9 cellular contexts compared by ENCODE assay signal in genomic region chr12:67270622-67271021, GRCh38. TPM values are rescaled to one million over a fixed set of nuclear protein-coding genes. Genes with fewer than 3 reads are reported as not detected.
A peak's percentile ranks its signal among the peaks of the same experiment; 100 is the strongest.
DNase-seq lines count a peak whose midpoint lies in the region; ATAC-seq and TF ChIP-seq lines count a peak whose summit lies in the region.
"Had no signal": no experiment of that assay in that cellular context is flagged by ENCODE, and none has a peak within 500 bp of the region (broad histone marks: within the 10 kb centered on the region; RNA-seq: fewer than 3 reads in every experiment).

No MANE protein-coding gene starts in this region.

- CTCF ChIA-PET in A673 (lab: Charles Lee) = no interaction called here
- CTCF ChIA-PET in IMR-90 (lab: Yijun Ruan, JAX) = interaction anchor here (1.7 kb wide), 1 partner anchor 10 kb away, joined by 3 read pairs; no protein-coding TSS in a partner anchor
- CTCF ChIA-PET in mammary epithelial cell (lab: Charles Lee; ENCODE audit: low non-redundant PET) = no interaction called here

- H3K4ac ChIP-seq in IMR-90 (ENCODE audit: low read depth, low read length) = peak overlapping the region; percentile 90; the same call in 1 of the 2 replicates

- DNase-seq in A673 (ENCODE audit: low spot score) = no peak
- no peak for DNase-seq in IMR-90
- DNase-seq in mammary epithelial cell = no peak
- no peak for DNase-seq in NCI-H748 treated with DMSO at 0.1 percent for 48 hours (lab: John Stamatoyannopoulos, UW)
- no peak for DNase-seq in DMS53 (lab: John Stamatoyannopoulos, UW)
- DNase-seq: SIG-M5 had no signal

- no peak overlapping the region for H4K5ac ChIP-seq in IMR-90 (ENCODE audit: low read depth, low read length)

- H2BK15ac ChIP-seq in IMR-90 (ENCODE audit: low read depth, low read length) = no peak overlapping the region

- H3K23ac ChIP-seq in IMR-90 (ENCODE audit: low read depth, low read length) = peak overlapping the region; percentile 79; the same call in 1 of the 2 replicates

- no peak for ATAC-seq in IMR-90 (ENCODE audit: low read depth)
- no peak for ATAC-seq in HG02852 (IDR thresholded peaks at IDR 0.05; ENCODE audit: unreplicated experiment)
- no peak for ATAC-seq in HG03196 (IDR thresholded peaks at IDR 0.05; ENCODE audit: unreplicated experiment)

- BruUV-seq in A673 (replicated peaks; lab: Mats Ljungman, UMichigan) (no TSS peak), IMR-90 (replicated peaks; lab: Mats Ljungman, UMichigan) (no TSS peak), mammary epithelial cell (replicated peaks; lab: Mats Ljungman, UMichigan) (no TSS peak)

- dilution Hi-C loops in IMR-90 (cut with HindIII; ENCODE audit: low sequenced_read_pairs, unreplicated experiment) = no loop called here
- dilution Hi-C loops in mammary epithelial cell (cut with HindIII; ENCODE audit: low sequenced_read_pairs) = no loop called here

- H2AK9ac ChIP-seq in IMR-90 (replicated peaks; ENCODE audit: low read depth, low read length, poor library complexity) = no peak overlapping the region

- no peak overlapping the region for H2BK20ac ChIP-seq in IMR-90 (ENCODE audit: low read depth, low read length)

- H3K9me1 ChIP-seq in IMR-90 (ENCODE audit: insufficient read depth, low read length) = no peaks in the 10 kb centered on the region

- H3K9me3 ChIP-seq in A673 (ENCODE audit: low read depth, low read length, poor library complexity, severe bottlenecking) (no peaks in the 10 kb centered on the region), IMR-90 (ENCODE audit: control insufficient read depth, insufficient read depth, low read length) (no peaks in the 10 kb centered on the region), mammary epithelial cell (replicated peaks; ENCODE audit: insufficient read depth, low read length) (no peaks in the 10 kb centered on the region), mucosa of rectum (ENCODE audit: control insufficient read depth in 2 of 2, low read length in 2 of 2) (no peaks in the 10 kb centered on the region)

- H3K27ac ChIP-seq in A673 (ENCODE audit: low read depth, low read length, poor library complexity, severe bottlenecking) = peak overlapping the region; percentile 98
- peak overlapping the region; percentile 97; the same call in 1 of the 2 replicates for H3K27ac ChIP-seq in IMR-90 (ENCODE audit: insufficient read depth, low read length)
- H3K27ac ChIP-seq in mammary epithelial cell (ENCODE audit: insufficient read depth, low read depth, low read length) = peak overlapping the region; percentile 97
- H3K27ac ChIP-seq in mucosa of rectum (ENCODE audit: low read depth in 2 of 2, low read length in 2 of 2) = peak overlapping the region; percentile 98 to 99

- H3K56ac ChIP-seq in IMR-90 (ENCODE audit: extremely low read depth, insufficient read depth, low read length) = peak overlapping the region; percentile 42; the same call in 1 of the 2 replicates

- no CpG with 5 or more reads among the region's 6 CpGs for WGBS in IMR-90 (ENCODE audit: extremely low coverage in 2 of 2, insufficient read length in 1 of 2), 2 experiments
- WGBS in mammary epithelial cell (ENCODE audit: low coverage, missing lambda C conversion rate) = 2% methylated on average over 6 of the region's 6 CpGs

- peaks cover 46% of the 10 kb centered on the region for H4K20me1 ChIP-seq in IMR-90 (ENCODE audit: insufficient read depth, low read length)
- H4K20me1 ChIP-seq in mammary epithelial cell (ENCODE audit: insufficient read depth, low read length) = peaks cover 2% of the 10 kb centered on the region

- TF ChIP-seq POLR2A in IMR-90 (IDR thresholded peaks at IDR 0.05; ENCODE audit: low read depth, low read length) = no peak

- H2BK120ac ChIP-seq in IMR-90 (ENCODE audit: low read depth, low read length) = no peak overlapping the region

- no peaks in the 10 kb centered on the region for H3K27me3 ChIP-seq in A673 (replicated peaks; ENCODE audit: insufficient read depth, low read depth, low read length, poor library complexity)
- H3K27me3 ChIP-seq in IMR-90 (ENCODE audit: control insufficient read depth, insufficient read depth, low read length) = no peaks in the 10 kb centered on the region
- H3K27me3 ChIP-seq in mammary epithelial cell (ENCODE audit: insufficient read depth, low read length) = no peaks in the 10 kb centered on the region
- no peaks in the 10 kb centered on the region for H3K27me3 ChIP-seq in mucosa of rectum (ENCODE audit: control insufficient read depth in 2 of 2, insufficient read depth in 2 of 2, low read length in 2 of 2)

- POLR2A ChIA-PET in A673 (lab: Charles Lee; ENCODE audit: low non-redundant PET) = no interaction called here
- POLR2A ChIA-PET in IMR-90 (lab: Charles Lee; ENCODE audit: unreplicated experiment) = no interaction called here

- intact Hi-C loops in A673 (cut with micrococcal nuclease; ENCODE audit: unreplicated experiment) (no loop called here), IMR-90 (cut with micrococcal nuclease) (loop anchor here (5.0 kb wide), 1 partner anchor 167 kb away; no protein-coding TSS in a partner anchor), mammary epithelial cell (cut with micrococcal nuclease) (no loop called here)

- peak overlapping the region; percentile 98 for H3K4me2 ChIP-seq in IMR-90 (ENCODE audit: low read depth, low read length)
- H3K4me2 ChIP-seq in mammary epithelial cell (ENCODE audit: insufficient read depth, low read depth, low read length) = peak overlapping the region; percentile 94

- in situ Hi-C loops in IMR-90 (cut with MboI; ENCODE audit: low sequenced_read_pairs) (no loop called here), mammary epithelial cell (cut with MboI; ENCODE audit: low sequenced_read_pairs in 2 of 2) (no loop called here)

- no peak overlapping the region; a peak in 1 of 4 replicates for H4K8ac ChIP-seq in IMR-90 (ENCODE audit: low read depth in 2 of 2, low read length in 2 of 2)

- peak overlapping the region; percentile 96 for H3K9ac ChIP-seq in IMR-90 (ENCODE audit: low read depth, low read length)
- H3K9ac ChIP-seq in mammary epithelial cell (ENCODE audit: insufficient read depth, low read length) = peak overlapping the region; percentile 94
- H3K9ac ChIP-seq in mucosa of rectum (ENCODE audit: low read depth in 1 of 2, low read length in 2 of 2) = peak overlapping the region; percentile 93 to 97

- no peak overlapping the region for H3K18ac ChIP-seq in IMR-90 (ENCODE audit: low read depth, low read length)

- H3K4me1 ChIP-seq in A673 (ENCODE audit: insufficient read depth, low read length, poor library complexity, severe bottlenecking) (peaks cover 32% of the 10 kb centered on the region), IMR-90 (ENCODE audit: control insufficient read depth, insufficient read depth, low read length) (peaks cover 5% of the 10 kb centered on the region), mammary epithelial cell (ENCODE audit: insufficient read depth, low read length) (peaks cover 24% of the 10 kb centered on the region), mucosa of rectum (ENCODE audit: control insufficient read depth in 2 of 2, insufficient read depth in 2 of 2, low read length in 2 of 2) (peaks cover 20% of the 10 kb centered on the region in 2 donors)

- peak overlapping the region; percentile 93 for H2BK5ac ChIP-seq in IMR-90 (ENCODE audit: low read depth, low read length, poor library complexity, severe bottlenecking)

- H2AK5ac ChIP-seq in IMR-90 (ENCODE audit: low read depth, low read length) = no peak overlapping the region

- H3K36me3 ChIP-seq in A673 (ENCODE audit: insufficient read depth, low read length, poor library complexity, severe bottlenecking) (no peaks in the 10 kb centered on the region), IMR-90 (ENCODE audit: control insufficient read depth, insufficient read depth, low read length) (no peaks in the 10 kb centered on the region), mammary epithelial cell (ENCODE audit: insufficient read depth, low read length) (no peaks in the 10 kb centered on the region), mucosa of rectum (ENCODE audit: control insufficient read depth in 2 of 2, insufficient read depth in 2 of 2, low read length in 2 of 2) (no peaks in the 10 kb centered on the region)

- H3K14ac ChIP-seq in IMR-90 (replicated peaks; ENCODE audit: low read depth, low read length) = 0 out of 2 replicates have a peak overlapping the region, but pooled peaks have one; percentile 34

- peaks cover 62% of the 10 kb centered on the region for H3K79me2 ChIP-seq in mammary epithelial cell (ENCODE audit: insufficient read depth, low read length)

- TF ChIP-seq RAD21 in IMR-90 (IDR thresholded peaks at IDR 0.05; ENCODE audit: low read length) = no peak

- H2AFZ ChIP-seq in IMR-90 (replicated peaks; ENCODE audit: low read length, poor library complexity) (no peak overlapping the region), mammary epithelial cell (ENCODE audit: low read depth, low read length) (no peak overlapping the region)

- peak overlapping the region; percentile 89 for H3K4me3 ChIP-seq in A673 (ENCODE audit: low read depth, low read length, poor library complexity, severe bottlenecking)
- peak overlapping the region; percentile 54 for H3K4me3 ChIP-seq in IMR-90 (ENCODE audit: insufficient read depth, low read depth, low read length)
- H3K4me3 ChIP-seq in mammary epithelial cell (replicated peaks in 1 of 3; ENCODE audit: insufficient read depth in 1 of 3, low read depth in 2 of 3, low read length in 3 of 3) = peak overlapping the region; percentile 89 to 98 (median 95)
- H3K4me3 ChIP-seq in mucosa of rectum (ENCODE audit: low read length in 2 of 2) = peak overlapping the region; percentile 93

- H3K79me1 ChIP-seq in IMR-90 (ENCODE audit: low read depth in 1 of 2, low read length in 2 of 2) = peaks cover 0 to 9% of the 10 kb centered on the region in 2 experiments; a peak in 3 of 4 replicates

- no peak overlapping the region for H4K91ac ChIP-seq in IMR-90 (ENCODE audit: insufficient read depth, low read depth, low read length)

- TF ChIP-seq CTCF in A673 (conservative IDR thresholded peaks at IDR 0.05; ENCODE audit: low read depth, low read length) (no peak), IMR-90 (conservative IDR thresholded peaks at IDR 0.05; ENCODE audit: low read depth, low read length) (no peak), mammary epithelial cell (conservative IDR thresholded peaks at IDR 0.05 in 1 of 2, IDR thresholded peaks at IDR 0.05 in 1 of 2; ENCODE audit: extremely low read depth in 1 of 2, insufficient read depth in 1 of 2, low read depth in 1 of 2, low read length in 2 of 2) (no peak)

TF ChIP-seq in IMR-90, 13 proteins besides CTCF, POLR2A, EP300 and RAD21 (continues in another document):
- no peak for TF ChIP-seq MAZ (IDR thresholded peaks at IDR 0.05; ENCODE audit: borderline replicate concordance, low read depth, low read length)
- no peak for TF ChIP-seq RCOR1 (IDR thresholded peaks at IDR 0.05; ENCODE audit: insufficient replicate concordance, low read length)

RNA-seq across cellular contexts. Expression of gene CAND1, which starts 1.5 kb away (rescaled TPM):
- total RNA-seq in A673 (2021) (195 and 196 TPM in 2 replicates), IMR-90 (2012; rRNA removed) (91.4 and 139 TPM in 2 replicates), mammary epithelial cell (100 to 1,000 TPM; 102 to 157 TPM)
- polyA plus RNA-seq in IMR-90 (2012; rRNA removed) (32.2 and 42.6 TPM in 2 replicates), mammary epithelial cell (55.4 TPM)
- polyA plus RNA-seq in IMR-90 (2012; cell fraction: cytosol; rRNA removed) = 12.5 and 12.8 TPM in 2 replicates
- polyA plus RNA-seq in IMR-90 (2012; cell fraction: nucleus; rRNA removed; ENCODE audit: low replicate concordance) = 17.5 and 56.9 TPM in 2 replicates
- 87.4 TPM for polyA minus RNA-seq in mammary epithelial cell
